Comparison of ENCODE assay signal across 15 cellular contexts in the genomic region with DNA sequence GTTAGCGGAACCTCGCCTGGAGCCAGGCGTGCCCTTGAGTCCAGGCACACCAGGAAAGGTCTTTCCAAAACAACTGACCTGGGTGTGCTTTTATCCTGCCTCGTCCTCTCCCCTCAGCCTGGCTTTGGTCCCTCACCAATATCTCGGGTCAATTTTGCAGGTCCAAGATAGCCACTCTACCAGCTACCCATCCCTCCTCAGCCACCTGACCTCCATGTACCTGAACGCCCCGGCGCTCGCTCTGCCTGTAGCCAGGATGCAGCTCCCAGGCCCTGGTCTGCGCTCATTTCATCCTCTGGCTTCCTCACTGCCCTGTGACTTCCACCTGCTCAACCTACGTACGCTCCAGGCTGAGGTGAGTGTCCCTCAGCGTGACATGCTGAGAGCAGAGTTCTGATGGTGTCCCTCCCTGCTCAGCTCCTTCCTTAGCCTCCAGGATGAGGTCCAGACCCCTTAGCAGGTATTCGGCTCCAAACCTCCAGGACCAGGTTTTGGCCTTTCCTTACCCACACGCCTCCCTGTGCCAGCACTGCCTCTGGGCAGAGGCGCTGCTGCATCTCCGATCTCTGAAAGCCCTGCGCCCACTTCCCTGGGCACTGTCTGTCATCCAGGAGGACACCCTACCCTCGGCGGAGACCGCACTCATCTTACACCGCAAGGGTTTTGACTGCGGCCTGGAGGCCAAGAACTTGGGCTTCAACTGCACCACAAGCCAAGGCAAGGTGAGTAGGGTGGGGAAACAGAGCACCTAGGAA.
"Had no signal": no experiment of that assay in that cellular context is flagged by ENCODE, and none has a peak within 500 bp of the region (broad histone marks: within the 10 kb centered on the region; RNA-seq: fewer than 3 reads in every experiment).

No MANE protein-coding gene starts in this region.

- DNase-seq: activated naive CD4-positive, alpha-beta T cell; activated naive CD8-positive, alpha-beta T cell treated with anti-CD3 and anti-CD28 coated beads for 36 hours; activated T-cell treated with anti-CD3 and anti-CD28 coated beads, Interleukin-2, amount 50 U/mL, for 1 hour; cerebellar nuclear complex; immature natural killer cell; occipital lobe; retina; stimulated activated CD4-positive, alpha-beta T cell treated with anti-CD3 and anti-CD28 coated beads, Interleukin-4, amount 100 ng/mL, for 24 hours; stimulated activated naive CD4-positive, alpha-beta T cell treated with Interleukin-2 at 50 U/mL for 16 hours; T-helper 9 cell; upper lobe of right lung had no signal

- H3K27me3 ChIP-seq: upper lobe of right lung had no signal

- H3K4me3 ChIP-seq: coronary artery, upper lobe of right lung had no signal

- ATAC-seq: upper lobe of right lung had no signal

- H3K4me1 Mint-ChIP-seq: immature natural killer cell, memory B cell had no signal

- H3K9me3 ChIP-seq: upper lobe of right lung had no signal

- H3K9me3 Mint-ChIP-seq: activated naive CD8-positive, alpha-beta T cell treated with anti-CD3 and anti-CD28 coated beads for 36 hours; activated T-helper 2 cell treated with anti-CD3 and anti-CD28 coated beads, Interferon-gamma antibody, Interleukin-2, Interleukin-4, amounts not matched to agents 10 μg/mL and 5 μg/mL and 100 μg/mL, durations not matched to agents 14 hours and 24 hours and 36 hours; immature natural killer cell; memory B cell; nephron had no signal

- H3K27ac Mint-ChIP-seq: activated naive CD8-positive, alpha-beta T cell treated with anti-CD3 and anti-CD28 coated beads for 36 hours; activated T-helper 2 cell treated with anti-CD3 and anti-CD28 coated beads, Interferon-gamma antibody, Interleukin-2, Interleukin-4, amounts not matched to agents 10 μg/mL and 5 μg/mL and 100 μg/mL, durations not matched to agents 14 hours and 24 hours and 36 hours; memory B cell; nephron had no signal

- H3K27ac ChIP-seq: coronary artery, upper lobe of right lung had no signal

- H3K27me3 Mint-ChIP-seq: activated naive CD8-positive, alpha-beta T cell treated with anti-CD3 and anti-CD28 coated beads for 36 hours; memory B cell had no signal

- H3K4me3 Mint-ChIP-seq: activated naive CD8-positive, alpha-beta T cell treated with anti-CD3 and anti-CD28 coated beads for 36 hours; immature natural killer cell; memory B cell; nephron had no signal
